Comparison of ENCODE assay signal across 8 cellular contexts in the genomic region with DNA sequence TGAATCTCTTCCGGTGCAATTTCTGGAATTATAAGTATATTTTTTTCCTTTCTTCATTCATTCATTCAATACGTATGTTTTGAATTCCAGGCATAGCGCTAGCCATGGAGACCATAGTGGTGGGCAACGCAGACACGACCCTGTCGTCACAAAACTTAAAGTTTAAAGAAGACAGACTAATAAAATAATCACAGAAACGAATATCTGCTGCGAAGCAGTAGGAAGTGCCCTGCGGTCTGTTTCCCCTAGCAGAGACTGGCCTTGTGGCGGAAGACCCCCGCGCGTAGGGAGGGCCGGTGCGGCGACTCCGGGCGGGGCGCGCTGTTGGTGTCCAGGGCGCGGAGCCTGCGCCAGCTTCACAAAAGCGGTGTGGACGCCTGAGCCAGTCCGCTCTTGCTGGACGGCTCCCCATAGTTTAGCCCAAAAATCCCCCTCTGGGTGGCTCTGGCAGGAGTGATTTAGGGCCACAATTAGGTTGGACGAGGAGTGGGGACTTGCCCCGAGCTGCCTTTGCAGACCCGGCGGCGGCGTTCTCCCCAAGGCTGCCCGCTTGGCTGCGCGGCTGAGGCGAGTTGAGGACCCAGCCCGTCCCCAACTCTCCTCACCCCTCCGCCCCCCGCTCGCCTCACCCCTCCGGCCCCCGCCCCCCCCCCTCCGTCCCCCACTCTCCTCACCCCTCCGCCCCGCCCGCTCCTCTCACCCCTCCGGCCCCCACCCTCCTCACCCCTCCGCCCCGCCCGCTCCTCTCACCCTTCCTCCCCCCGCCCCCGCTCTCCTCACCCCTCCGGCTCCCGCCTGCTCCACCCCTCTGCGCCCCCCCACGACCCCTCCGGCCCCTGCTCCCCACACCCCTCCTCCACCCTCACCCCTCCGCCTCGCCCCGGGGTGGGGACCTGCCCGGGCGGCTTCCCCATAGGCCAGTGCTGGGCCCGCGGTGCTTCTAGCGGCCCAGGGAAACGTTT. TPM values are rescaled to one million over a fixed set of nuclear protein-coding genes. Genes with fewer than 3 reads are reported as not detected.
DNase-seq lines count a peak whose midpoint lies in the region; ATAC-seq and FAIRE-seq lines count a peak whose summit lies in the region.

No MANE protein-coding gene starts in this region.

- no peaks in the 10 kb centered on the region for H3K36me3 ChIP-seq in small intestine (ENCODE audit: control insufficient read depth in 2 of 2, insufficient read depth in 2 of 2, low read length in 2 of 2)

- ATAC-seq in HG02642 (IDR thresholded peaks at IDR 0.05; ENCODE audit: poor library complexity, unreplicated experiment) (peak; percentile 59), HG03520 (IDR thresholded peaks at IDR 0.05; ENCODE audit: unreplicated experiment) (no peak)

- H3K27ac ChIP-seq in small intestine (ENCODE audit: low read depth in 1 of 2, low read length in 1 of 2), result peak overlapping the region in 1 of 2 donors; percentile 74

- H3K4me3 ChIP-seq in iPS-18c (ENCODE audit: insufficient read depth, low read depth, low read length), result peak overlapping the region; percentile 61; the same call in 1 of the 2 replicates
- peak overlapping the region; percentile 7 to 26 for H3K4me3 ChIP-seq in small intestine (ENCODE audit: low read depth in 1 of 2, low read length in 2 of 2)

- no peak for FAIRE-seq in small intestine (lab: Jason Lieb, UNC)

- no peaks in the 10 kb centered on the region for H3K4me1 ChIP-seq in small intestine (ENCODE audit: control insufficient read depth in 2 of 2, insufficient read depth in 1 of 2, low read depth in 1 of 2, low read length in 1 of 2)

- WGBS in small intestine, 3 donors, result 4 to 15% (median 7%) methylated on average over 36 to 56 of the region's 67 CpGs

- H3K9me3 ChIP-seq in iPS-18c (ENCODE audit: control insufficient read depth, insufficient read depth, low read length), result no peaks in the 10 kb centered on the region
- no peaks in the 10 kb centered on the region for H3K9me3 ChIP-seq in small intestine (ENCODE audit: control insufficient read depth, low read depth)

- DNase-seq in AML-193 (lab: John Stamatoyannopoulos, UW) (peak; percentile 45 to 51), amniotic epithelial cell (ENCODE audit: low read depth) (peak; percentile 13), small intestine (no peak), NCI-H524 (lab: John Stamatoyannopoulos, UW) (no peak), DMS153 treated with DMSO at 0.1 percent for 48 hours (lab: John Stamatoyannopoulos, UW; ENCODE audit: unreplicated experiment) (no peak)

- peaks cover 0 to 3% of the 10 kb centered on the region in 2 donors for H3K27me3 ChIP-seq in small intestine (ENCODE audit: control insufficient read depth in 2 of 2, insufficient read depth in 2 of 2, low read length in 2 of 2)

RNA-seq across cellular contexts. Expression of a gene that starts 14.2 kb away (rescaled TPM):
- polyA plus RNA-seq in small intestine, result 1 to 10 TPM; 1.1 to 3.6 (median 2.2) TPM

Comparison
In these comparisons a context has a peak if more than half of its experiments do, and no peak if none do; other contexts are left out.
1. DNase-seq: peak in AML-193 (2 of 2) and amniotic epithelial cell (single experiment); none in small intestine (single experiment), NCI-H524 (0 of 2) and DMS153 treated with DMSO at 0.1 percent for 48 hours (single experiment).